Comparison of ENCODE assay signal across 22 cellular contexts in genomic region chr18:12031181-12031580, GRCh38. TPM values are rescaled to one million over a fixed set of nuclear protein-coding genes. Genes with fewer than 3 reads are reported as not detected.
DNase-seq lines count a peak whose midpoint lies in the region; FAIRE-seq and TF ChIP-seq lines count a peak whose summit lies in the region.
"Had no signal": no experiment of that assay in that cellular context is flagged by ENCODE, and none has a peak within 500 bp of the region (broad histone marks: within the 10 kb centered on the region; RNA-seq: fewer than 3 reads in every experiment).

No MANE protein-coding gene starts in this region.

- peaks cover 13% of the 10 kb centered on the region for H3K27me3 Mint-ChIP-seq in nephron progenitor cell (ENCODE audit: low read depth, poor library complexity)
- H3K27me3 Mint-ChIP-seq: CD4-positive, alpha-beta T cell had no signal

- peaks cover 0 to 4% of the 10 kb centered on the region in 2 donors for H3K36me3 ChIP-seq in thyroid gland

- DNase-seq in activated CD8-positive, alpha-beta memory T cell treated with anti-CD3 and anti-CD28 coated beads for 24 hours, result peak; percentile 9
- no peak for DNase-seq in activated CD8-positive, alpha-beta memory T cell treated with anti-CD3 and anti-CD28 coated beads, Interleukin-2, amount 50 U/mL, for 4 hours
- DNase-seq in coronary artery (ENCODE audit: low spot score) (peak; percentile 1), nephron progenitor cell (no peak), thyroid gland (no peak), NK-92 (lab: John Stamatoyannopoulos, UW; ENCODE audit: unreplicated experiment) (no peak), mesenteric fat pad (ENCODE audit: low spot score) (no peak), frontal cortex (ENCODE audit: low spot score in 2 of 2) (no peak)
- DNase-seq: ACHN; Caco-2; CD4-positive, alpha-beta T cell; DMS 273 treated with DMSO at 0.1 percent for 48 hours; DMS79 treated with DMSO at 0.1 percent for 48 hours; Kasumi-1; NCI-H1694 treated with DMSO at 0.1 percent for 48 hours; NCI-H446 treated with DMSO at 0.1 percent for 48 hours; NCI-H526 treated with DMSO at 0.1 percent for 48 hours; SHP77 treated with DMSO at 0.1 percent for 48 hours had no signal

- no peaks in the 10 kb centered on the region for H3K9me3 ChIP-seq in thyroid gland
- H3K9me3 ChIP-seq: BLaER1, Caco-2, MG63 had no signal

- no peak overlapping the region for H3K4me3 Mint-ChIP-seq in nephron progenitor cell
- H3K4me3 Mint-ChIP-seq: CD4-positive, alpha-beta T cell had no signal

- FAIRE-seq in frontal cortex (lab: Jason Lieb, UNC), result no peak
- FAIRE-seq: H54 had no signal

- no peak overlapping the region for H3K27ac ChIP-seq in coronary artery
- H3K27ac ChIP-seq in thyroid gland, result peak overlapping the region; percentile 36 to 72 (median 66)
- H3K27ac ChIP-seq: 22Rv1, BLaER1 had no signal

- H3K27me3 ChIP-seq in thyroid gland, result no peaks in the 10 kb centered on the region
- H3K27me3 ChIP-seq: BLaER1, MG63 had no signal

- intact Hi-C loops in thyroid gland (cut with DNase I), result no loop called here

- peaks cover 76% of the 10 kb centered on the region for H3K4me1 Mint-ChIP-seq in nephron progenitor cell

- peaks cover 33% of the 10 kb centered on the region for H3K36me3 Mint-ChIP-seq in nephron progenitor cell (ENCODE audit: low read depth)

- 95 to 100% methylated on average over 1 of the region's 1 CpG for WGBS in thyroid gland, 2 donors

- no peak for TF ChIP-seq POLR2A in thyroid gland (IDR thresholded peaks at IDR 0.05)

- H3K4me3 ChIP-seq in coronary artery, result no peak overlapping the region
- no peak overlapping the region for H3K4me3 ChIP-seq in thyroid gland (replicated peaks in 1 of 3)
- H3K4me3 ChIP-seq: BLaER1, MG63 had no signal

- peak overlapping the region; percentile 85 for H3K27ac Mint-ChIP-seq in nephron progenitor cell
- H3K27ac Mint-ChIP-seq: CD4-positive, alpha-beta T cell had no signal

- no peaks in the 10 kb centered on the region for H3K9me3 Mint-ChIP-seq in nephron progenitor cell
- H3K9me3 Mint-ChIP-seq: CD4-positive, alpha-beta T cell had no signal

- no peak for TF ChIP-seq CTCF in coronary artery (IDR thresholded peaks at IDR 0.05)
- TF ChIP-seq CTCF in nephron progenitor cell (IDR thresholded peaks at IDR 0.05), result no peak
- TF ChIP-seq CTCF in thyroid gland (IDR thresholded peaks at IDR 0.05), result no peak

- peaks cover 11 to 46% of the 10 kb centered on the region in 2 donors for H3K4me1 ChIP-seq in thyroid gland
- H3K4me1 ChIP-seq: Caco-2 had no signal

RNA-seq across cellular contexts. Expression of gene IMPA2, which starts 49.9 kb away (rescaled TPM):
- 10 to 100 TPM; 42.5 to 75.8 (median 54.3) TPM for total RNA-seq in thyroid gland
- 31.8 TPM for total RNA-seq in mesenteric fat pad
- total RNA-seq in frontal cortex, result 2.9 TPM

Comparison
In these comparisons a context has a peak if more than half of its experiments do, and no peak if none do; other contexts are left out.
1. DNase-seq: peak in activated CD8-positive, alpha-beta memory T cell treated with anti-CD3 and anti-CD28 coated beads for 24 hours (single experiment) and coronary artery (single experiment); none in activated CD8-positive, alpha-beta memory T cell treated with anti-CD3 and anti-CD28 coated beads, Interleukin-2, amount 50 U/mL, for 4 hours (single experiment), nephron progenitor cell (single experiment), thyroid gland (0 of 2), NK-92 (single experiment), mesenteric fat pad (single experiment) and frontal cortex (0 of 2).
2. H3K27ac ChIP-seq: peak in thyroid gland (3 of 3); none in coronary artery (0 of 2).